ENCODE assay signal across 1 cellular context in the genomic region with DNA sequence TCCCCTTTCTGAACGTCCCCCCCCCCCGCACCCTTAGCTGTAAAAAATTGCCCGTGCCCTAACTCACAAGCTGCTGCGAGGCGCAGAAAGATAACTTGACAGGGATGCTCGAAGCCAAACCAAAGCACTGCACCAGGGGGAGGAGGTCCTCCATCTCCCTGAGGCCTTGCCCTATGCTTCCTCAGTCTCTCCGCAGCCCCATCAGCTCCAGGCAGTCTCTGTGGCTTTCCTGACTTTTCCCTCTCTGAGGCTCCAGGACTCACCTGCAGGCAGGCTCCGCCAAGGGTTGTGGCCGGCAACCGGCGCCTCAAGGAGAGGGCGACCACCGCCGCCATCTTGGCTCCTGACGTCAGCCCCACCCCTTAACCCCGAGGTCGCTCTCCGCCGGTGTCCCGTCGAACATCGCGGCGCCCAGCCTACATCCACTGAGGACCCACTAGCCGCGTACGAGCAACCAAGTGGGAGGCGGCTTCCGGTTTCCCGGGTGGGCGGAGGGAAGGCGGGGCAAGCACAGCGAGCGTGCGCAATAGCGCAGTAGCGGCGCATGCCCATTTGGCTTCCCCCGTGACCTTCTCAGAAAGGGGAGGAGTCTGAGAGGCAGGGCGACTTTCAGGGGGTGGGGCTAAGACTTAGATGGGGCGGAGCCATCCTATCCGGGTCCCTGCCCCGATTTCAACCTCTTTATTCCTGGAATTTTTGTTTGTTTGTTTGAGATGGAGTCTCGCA.
A peak's percentile ranks its signal among the peaks of the same experiment; 100 is the strongest.
TF ChIP-seq lines count a peak whose summit lies in the region.

Gene SDHB, minus strand, starts transcription at position 348 of the 726 bp plus-strand sequence. Its CDS starts 13 bp downstream, at position 335.

TF ChIP-seq in K562, 482 proteins besides CTCF, POLR2A, EP300 and RAD21 (continued from another document and continues in another):
- TF ChIP-seq ATF4 (CRISPR knock-in tag; IDR thresholded peaks at IDR 0.05) (no peak), KHSRP (IDR thresholded peaks at IDR 0.05) (no peak), POLR2G (IDR thresholded peaks at IDR 0.05; ENCODE audit: low read depth, low read length) (peak; percentile 97), PTTG1 (tag; IDR thresholded peaks at IDR 0.05; ENCODE audit: low read depth) (no peak), ZNF561 (CRISPR knock-in tag; conservative IDR thresholded peaks at IDR 0.05) (no peak), XRCC5 (IDR thresholded peaks at IDR 0.05; ENCODE audit: low read depth, low read length) (0 out of 2 replicates have a peak, but pooled peaks have one; percentile 10), NR2F6 (CRISPR knock-in tag; IDR thresholded peaks at IDR 0.05) (no peak), GTF2A2 (tag; IDR thresholded peaks at IDR 0.05) (no peak), MAFF (IDR thresholded peaks at IDR 0.05; ENCODE audit: low read length) (no peak), ZNF785 (CRISPR knock-in tag; IDR thresholded peaks at IDR 0.05) (no peak), TAF1 (IDR thresholded peaks at IDR 0.05; ENCODE audit: control insufficient read depth, extremely low read depth, insufficient read depth, low read length, severe bottlenecking) (peak; percentile 85), ARID4B (CRISPR knock-in tag; IDR thresholded peaks at IDR 0.05) (peak; percentile 27; the same call in 1 of the 2 replicates), ZNF184 (CRISPR knock-in tag; IDR thresholded peaks at IDR 0.05) (no peak), ZKSCAN1 (IDR thresholded peaks at IDR 0.05; ENCODE audit: low read depth, low read length) (no peak), OTX1 (CRISPR knock-in tag; IDR thresholded peaks at IDR 0.05) (no peak), CBFB (CRISPR knock-in tag; IDR thresholded peaks at IDR 0.05) (no peak), ZNF212 (CRISPR knock-in tag; IDR thresholded peaks at IDR 0.05) (no peak), CTBP1 (IDR thresholded peaks at IDR 0.05; ENCODE audit: borderline replicate concordance) (peak; percentile 84), ZC3H4 (CRISPR knock-in tag; IDR thresholded peaks at IDR 0.05; ENCODE audit: borderline replicate concordance) (no peak), ZFP36 (IDR thresholded peaks at IDR 0.05; ENCODE audit: low read depth, low read length, partially characterized antibody) (no peak), ZNF408 (CRISPR knock-in tag; IDR thresholded peaks at IDR 0.05; ENCODE audit: low read depth) (no peak), BRF1 (IDR thresholded peaks at IDR 0.05; ENCODE audit: borderline replicate concordance, extremely low read depth, insufficient read length) (no peak), RBM39 (optimal IDR thresholded peaks at IDR 0.05; ENCODE audit: low read depth, low read length) (peak; percentile 66), C11orf30 (IDR thresholded peaks at IDR 0.05; ENCODE audit: low read depth) (peak; percentile 94), MECOM (CRISPR knock-in tag; IDR thresholded peaks at IDR 0.05) (no peak), SLC30A9 (CRISPR knock-in tag; IDR thresholded peaks at IDR 0.05) (no peak), YY1 (IDR thresholded peaks at IDR 0.05; ENCODE audit: borderline replicate concordance in 1 of 3, control insufficient read depth in 1 of 3, extremely low read depth in 1 of 3, insufficient read depth in 3 of 3, insufficient read length in 1 of 3, insufficient replicate concordance in 2 of 3, low read depth in 1 of 3, low read length in 2 of 3) (peak; percentile 91 to 97 (median 97)), NFE2 (IDR thresholded peaks at IDR 0.05; ENCODE audit: low read depth) (no peak)
- TF ChIP-seq, protein P1, sequence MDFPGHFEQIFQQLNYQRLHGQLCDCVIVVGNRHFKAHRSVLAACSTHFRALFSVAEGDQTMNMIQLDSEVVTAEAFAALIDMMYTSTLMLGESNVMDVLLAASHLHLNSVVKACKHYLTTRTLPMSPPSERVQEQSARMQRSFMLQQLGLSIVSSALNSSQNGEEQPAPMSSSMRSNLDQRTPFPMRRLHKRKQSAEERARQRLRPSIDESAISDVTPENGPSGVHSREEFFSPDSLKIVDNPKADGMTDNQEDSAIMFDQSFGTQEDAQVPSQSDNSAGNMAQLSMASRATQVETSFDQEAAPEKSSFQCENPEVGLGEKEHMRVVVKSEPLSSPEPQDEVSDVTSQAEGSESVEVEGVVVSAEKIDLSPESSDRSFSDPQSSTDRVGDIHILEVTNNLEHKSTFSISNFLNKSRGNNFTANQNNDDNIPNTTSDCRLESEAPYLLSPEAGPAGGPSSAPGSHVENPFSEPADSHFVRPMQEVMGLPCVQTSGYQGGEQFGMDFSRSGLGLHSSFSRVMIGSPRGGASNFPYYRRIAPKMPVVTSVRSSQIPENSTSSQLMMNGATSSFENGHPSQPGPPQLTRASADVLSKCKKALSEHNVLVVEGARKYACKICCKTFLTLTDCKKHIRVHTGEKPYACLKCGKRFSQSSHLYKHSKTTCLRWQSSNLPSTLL (IDR thresholded peaks at IDR 0.05), result no peak
- TF ChIP-seq, protein P2, sequence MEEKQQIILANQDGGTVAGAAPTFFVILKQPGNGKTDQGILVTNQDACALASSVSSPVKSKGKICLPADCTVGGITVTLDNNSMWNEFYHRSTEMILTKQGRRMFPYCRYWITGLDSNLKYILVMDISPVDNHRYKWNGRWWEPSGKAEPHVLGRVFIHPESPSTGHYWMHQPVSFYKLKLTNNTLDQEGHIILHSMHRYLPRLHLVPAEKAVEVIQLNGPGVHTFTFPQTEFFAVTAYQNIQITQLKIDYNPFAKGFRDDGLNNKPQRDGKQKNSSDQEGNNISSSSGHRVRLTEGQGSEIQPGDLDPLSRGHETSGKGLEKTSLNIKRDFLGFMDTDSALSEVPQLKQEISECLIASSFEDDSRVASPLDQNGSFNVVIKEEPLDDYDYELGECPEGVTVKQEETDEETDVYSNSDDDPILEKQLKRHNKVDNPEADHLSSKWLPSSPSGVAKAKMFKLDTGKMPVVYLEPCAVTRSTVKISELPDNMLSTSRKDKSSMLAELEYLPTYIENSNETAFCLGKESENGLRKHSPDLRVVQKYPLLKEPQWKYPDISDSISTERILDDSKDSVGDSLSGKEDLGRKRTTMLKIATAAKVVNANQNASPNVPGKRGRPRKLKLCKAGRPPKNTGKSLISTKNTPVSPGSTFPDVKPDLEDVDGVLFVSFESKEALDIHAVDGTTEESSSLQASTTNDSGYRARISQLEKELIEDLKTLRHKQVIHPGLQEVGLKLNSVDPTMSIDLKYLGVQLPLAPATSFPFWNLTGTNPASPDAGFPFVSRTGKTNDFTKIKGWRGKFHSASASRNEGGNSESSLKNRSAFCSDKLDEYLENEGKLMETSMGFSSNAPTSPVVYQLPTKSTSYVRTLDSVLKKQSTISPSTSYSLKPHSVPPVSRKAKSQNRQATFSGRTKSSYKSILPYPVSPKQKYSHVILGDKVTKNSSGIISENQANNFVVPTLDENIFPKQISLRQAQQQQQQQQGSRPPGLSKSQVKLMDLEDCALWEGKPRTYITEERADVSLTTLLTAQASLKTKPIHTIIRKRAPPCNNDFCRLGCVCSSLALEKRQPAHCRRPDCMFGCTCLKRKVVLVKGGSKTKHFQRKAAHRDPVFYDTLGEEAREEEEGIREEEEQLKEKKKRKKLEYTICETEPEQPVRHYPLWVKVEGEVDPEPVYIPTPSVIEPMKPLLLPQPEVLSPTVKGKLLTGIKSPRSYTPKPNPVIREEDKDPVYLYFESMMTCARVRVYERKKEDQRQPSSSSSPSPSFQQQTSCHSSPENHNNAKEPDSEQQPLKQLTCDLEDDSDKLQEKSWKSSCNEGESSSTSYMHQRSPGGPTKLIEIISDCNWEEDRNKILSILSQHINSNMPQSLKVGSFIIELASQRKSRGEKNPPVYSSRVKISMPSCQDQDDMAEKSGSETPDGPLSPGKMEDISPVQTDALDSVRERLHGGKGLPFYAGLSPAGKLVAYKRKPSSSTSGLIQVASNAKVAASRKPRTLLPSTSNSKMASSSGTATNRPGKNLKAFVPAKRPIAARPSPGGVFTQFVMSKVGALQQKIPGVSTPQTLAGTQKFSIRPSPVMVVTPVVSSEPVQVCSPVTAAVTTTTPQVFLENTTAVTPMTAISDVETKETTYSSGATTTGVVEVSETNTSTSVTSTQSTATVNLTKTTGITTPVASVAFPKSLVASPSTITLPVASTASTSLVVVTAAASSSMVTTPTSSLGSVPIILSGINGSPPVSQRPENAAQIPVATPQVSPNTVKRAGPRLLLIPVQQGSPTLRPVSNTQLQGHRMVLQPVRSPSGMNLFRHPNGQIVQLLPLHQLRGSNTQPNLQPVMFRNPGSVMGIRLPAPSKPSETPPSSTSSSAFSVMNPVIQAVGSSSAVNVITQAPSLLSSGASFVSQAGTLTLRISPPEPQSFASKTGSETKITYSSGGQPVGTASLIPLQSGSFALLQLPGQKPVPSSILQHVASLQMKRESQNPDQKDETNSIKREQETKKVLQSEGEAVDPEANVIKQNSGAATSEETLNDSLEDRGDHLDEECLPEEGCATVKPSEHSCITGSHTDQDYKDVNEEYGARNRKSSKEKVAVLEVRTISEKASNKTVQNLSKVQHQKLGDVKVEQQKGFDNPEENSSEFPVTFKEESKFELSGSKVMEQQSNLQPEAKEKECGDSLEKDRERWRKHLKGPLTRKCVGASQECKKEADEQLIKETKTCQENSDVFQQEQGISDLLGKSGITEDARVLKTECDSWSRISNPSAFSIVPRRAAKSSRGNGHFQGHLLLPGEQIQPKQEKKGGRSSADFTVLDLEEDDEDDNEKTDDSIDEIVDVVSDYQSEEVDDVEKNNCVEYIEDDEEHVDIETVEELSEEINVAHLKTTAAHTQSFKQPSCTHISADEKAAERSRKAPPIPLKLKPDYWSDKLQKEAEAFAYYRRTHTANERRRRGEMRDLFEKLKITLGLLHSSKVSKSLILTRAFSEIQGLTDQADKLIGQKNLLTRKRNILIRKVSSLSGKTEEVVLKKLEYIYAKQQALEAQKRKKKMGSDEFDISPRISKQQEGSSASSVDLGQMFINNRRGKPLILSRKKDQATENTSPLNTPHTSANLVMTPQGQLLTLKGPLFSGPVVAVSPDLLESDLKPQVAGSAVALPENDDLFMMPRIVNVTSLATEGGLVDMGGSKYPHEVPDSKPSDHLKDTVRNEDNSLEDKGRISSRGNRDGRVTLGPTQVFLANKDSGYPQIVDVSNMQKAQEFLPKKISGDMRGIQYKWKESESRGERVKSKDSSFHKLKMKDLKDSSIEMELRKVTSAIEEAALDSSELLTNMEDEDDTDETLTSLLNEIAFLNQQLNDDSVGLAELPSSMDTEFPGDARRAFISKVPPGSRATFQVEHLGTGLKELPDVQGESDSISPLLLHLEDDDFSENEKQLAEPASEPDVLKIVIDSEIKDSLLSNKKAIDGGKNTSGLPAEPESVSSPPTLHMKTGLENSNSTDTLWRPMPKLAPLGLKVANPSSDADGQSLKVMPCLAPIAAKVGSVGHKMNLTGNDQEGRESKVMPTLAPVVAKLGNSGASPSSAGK (IDR thresholded peaks at IDR 0.05), result no peak
- TF ChIP-seq, protein P3, sequence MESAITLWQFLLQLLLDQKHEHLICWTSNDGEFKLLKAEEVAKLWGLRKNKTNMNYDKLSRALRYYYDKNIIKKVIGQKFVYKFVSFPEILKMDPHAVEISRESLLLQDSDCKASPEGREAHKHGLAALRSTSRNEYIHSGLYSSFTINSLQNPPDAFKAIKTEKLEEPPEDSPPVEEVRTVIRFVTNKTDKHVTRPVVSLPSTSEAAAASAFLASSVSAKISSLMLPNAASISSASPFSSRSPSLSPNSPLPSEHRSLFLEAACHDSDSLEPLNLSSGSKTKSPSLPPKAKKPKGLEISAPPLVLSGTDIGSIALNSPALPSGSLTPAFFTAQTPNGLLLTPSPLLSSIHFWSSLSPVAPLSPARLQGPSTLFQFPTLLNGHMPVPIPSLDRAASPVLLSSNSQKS (CRISPR knock-in tag; IDR thresholded peaks at IDR 0.05), result no peak
- TF ChIP-seq, protein P4, sequence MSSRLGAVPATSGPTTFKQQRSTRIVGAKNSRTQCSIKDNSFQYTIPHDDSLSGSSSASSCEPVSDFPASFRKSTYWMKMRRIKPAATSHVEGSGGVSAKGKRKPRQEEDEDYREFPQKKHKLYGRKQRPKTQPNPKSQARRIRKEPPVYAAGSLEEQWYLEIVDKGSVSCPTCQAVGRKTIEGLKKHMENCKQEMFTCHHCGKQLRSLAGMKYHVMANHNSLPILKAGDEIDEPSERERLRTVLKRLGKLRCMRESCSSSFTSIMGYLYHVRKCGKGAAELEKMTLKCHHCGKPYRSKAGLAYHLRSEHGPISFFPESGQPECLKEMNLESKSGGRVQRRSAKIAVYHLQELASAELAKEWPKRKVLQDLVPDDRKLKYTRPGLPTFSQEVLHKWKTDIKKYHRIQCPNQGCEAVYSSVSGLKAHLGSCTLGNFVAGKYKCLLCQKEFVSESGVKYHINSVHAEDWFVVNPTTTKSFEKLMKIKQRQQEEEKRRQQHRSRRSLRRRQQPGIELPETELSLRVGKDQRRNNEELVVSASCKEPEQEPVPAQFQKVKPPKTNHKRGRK (tag; IDR thresholded peaks at IDR 0.05), result no peak
